ENCODE assay signal across 8 cellular contexts in the genomic region with DNA sequence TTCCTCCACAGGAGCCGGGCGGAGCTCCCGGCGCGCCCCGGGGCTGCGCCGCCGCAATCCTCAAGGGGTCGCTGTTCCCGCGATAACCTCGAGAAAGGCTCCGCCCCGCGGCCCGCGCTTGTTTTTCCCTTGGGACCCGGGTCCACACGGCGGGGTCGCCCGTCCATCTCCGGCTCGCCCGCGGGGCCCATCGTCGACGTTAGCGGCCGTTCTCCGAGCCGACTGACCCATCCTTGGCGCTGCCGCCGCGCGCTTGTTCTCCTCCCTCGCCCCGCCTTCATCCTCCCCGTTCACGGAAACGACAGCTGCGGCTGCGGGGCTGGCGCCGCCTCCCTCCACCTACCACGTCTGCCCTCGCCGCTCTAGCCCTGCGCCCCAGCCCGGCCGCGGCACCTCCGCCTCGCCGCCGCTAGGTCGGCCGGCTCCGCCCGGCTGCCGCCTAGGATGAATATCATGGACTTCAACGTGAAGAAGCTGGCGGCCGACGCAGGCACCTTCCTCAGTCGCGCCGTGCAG. TPM values are rescaled to one million over a fixed set of nuclear protein-coding genes. Genes with fewer than 3 reads are reported as not detected.
DNase-seq lines count a peak whose midpoint lies in the region; ATAC-seq lines count a peak whose summit lies in the region.

SH3GLB1 (plus strand) TSS at position 121 of the 516 bp plus-strand sequence; CDS start at position 445, 324 bp downstream.

- H3K9me3 Mint-ChIP-seq in activated CD4-positive, alpha-beta T cell treated with anti-CD3 and anti-CD28 coated beads, Interleukin-2, amount 10 ng/mL, durations not matched to agents 7 days and 5 days: no peaks in the 10 kb centered on the region

- peak within 1 kb of the TSS; percentile 98 for H3K27ac Mint-ChIP-seq in activated CD4-positive, alpha-beta T cell treated with anti-CD3 and anti-CD28 coated beads, Interleukin-2, amount 10 ng/mL, durations not matched to agents 7 days and 5 days

- peak; percentile 94 for DNase-seq in CD1c-positive myeloid dendritic cell (ENCODE audit: extremely low spot score)
- DNase-seq in NCI-H526 (lab: John Stamatoyannopoulos, UW): peak; percentile 89 to 98
- peak; percentile 88 for DNase-seq in activated CD4-positive, alpha-beta T cell treated with anti-CD3 and anti-CD28 coated beads, Interleukin-2, amount 10 ng/mL, durations not matched to agents 7 days and 5 days
- peak; percentile 41 for DNase-seq in cortex of kidney (lab: John Stamatoyannopoulos, UW)
- DNase-seq in left lobe of liver (ENCODE audit: low spot score): peak; percentile 91
- DNase-seq in stimulated activated CD4-positive, alpha-beta T cell treated with anti-CD3 and anti-CD28 coated beads, Interleukin-2, amount 100 ng/mL, for 4 hours (ENCODE audit: low read depth): peak; percentile 78

- peak within 1 kb of the TSS; percentile 100 for H3K4me3 Mint-ChIP-seq in activated CD4-positive, alpha-beta T cell treated with anti-CD3 and anti-CD28 coated beads, Interleukin-2, amount 10 ng/mL, durations not matched to agents 7 days and 5 days

- H3K4me1 Mint-ChIP-seq in activated CD4-positive, alpha-beta T cell treated with anti-CD3 and anti-CD28 coated beads, Interleukin-2, amount 10 ng/mL, durations not matched to agents 7 days and 5 days: peaks cover 43% of the 10 kb centered on the region

- H3K36me3 Mint-ChIP-seq in activated CD4-positive, alpha-beta T cell treated with anti-CD3 and anti-CD28 coated beads, Interleukin-2, amount 10 ng/mL, durations not matched to agents 7 days and 5 days (ENCODE audit: low read depth): peaks cover 21% of the 10 kb centered on the region

- no peaks in the 10 kb centered on the region for H3K27me3 Mint-ChIP-seq in activated CD4-positive, alpha-beta T cell treated with anti-CD3 and anti-CD28 coated beads, Interleukin-2, amount 10 ng/mL, durations not matched to agents 7 days and 5 days

- POLR2A ChIA-PET in activated CD4-positive, alpha-beta T cell treated with anti-CD3 and anti-CD28 coated beads, Interleukin-2, amount 10 ng/mL, durations not matched to agents 7 days and 5 days (lab: Charles Lee): interaction anchor here (0.6 to 1.1 kb wide), 5 partner anchors 9 to 210 kb away, joined by 3 to 4 read pairs (median 4); partner anchors contain the start of genes HS2ST1 and SELENOF

- CTCF ChIA-PET in activated CD4-positive, alpha-beta T cell treated with anti-CD3 and anti-CD28 coated beads, Interleukin-2, amount 10 ng/mL, durations not matched to agents 7 days and 5 days (lab: Charles Lee): interaction anchor here (0.6 to 4.1 kb wide), 36 partner anchors 9 to 1407 kb away, joined by 3 to 68 read pairs (median 6); partner anchors contain the start of genes HS2ST1, ODF2L and SELENOF

- ATAC-seq in GM19351 (IDR thresholded peaks at IDR 0.05; ENCODE audit: unreplicated experiment) (peak; percentile 85), HG03520 (IDR thresholded peaks at IDR 0.05; ENCODE audit: unreplicated experiment) (peak; percentile 88), left lobe of liver (peak; percentile 91)

RNA-seq across cellular contexts. Expression of gene SH3GLB1, which starts in this region (rescaled TPM):
- total RNA-seq in activated CD4-positive, alpha-beta T cell treated with anti-CD3 and anti-CD28 coated beads, Interleukin-2, amount 10 ng/mL, durations not matched to agents 7 days and 5 days: 10 to 100 TPM; 66.8 to 75.3 TPM
- 23.2 TPM for total RNA-seq in left lobe of liver

Comparison
In these comparisons a context has a peak if more than half of its experiments do, and no peak if none do; other contexts are left out.
1. Peak in every context shown above with its lines: DNase-seq and ATAC-seq.
2. DNase-seq: peak in every context shown above with its lines; median percentile 94 in CD1c-positive myeloid dendritic cell; 94 in NCI-H526; 91 in left lobe of liver; 88 in activated CD4-positive, alpha-beta T cell treated with anti-CD3 and anti-CD28 coated beads, Interleukin-2, amount 10 ng/mL, durations not matched to agents 7 days and 5 days; 78 in stimulated activated CD4-positive, alpha-beta T cell treated with anti-CD3 and anti-CD28 coated beads, Interleukin-2, amount 100 ng/mL, for 4 hours; 41 in cortex of kidney.